Comparison of ENCODE assay signal across 25 cellular contexts in genomic region chr5:109049565-109049964, GRCh38.
"Had no signal": no experiment of that assay in that cellular context is flagged by ENCODE, and none has a peak within 500 bp of the region (broad histone marks: within the 10 kb centered on the region; RNA-seq: fewer than 3 reads in every experiment).

No MANE protein-coding gene starts in this region.

- H3K27ac Mint-ChIP-seq: dendritic cell treated with granulocyte-macrophage colony-stimulating factor and Interleukin-4, amounts not matched to agents 40 ng/mL and 50 ng/mL, for 4 days; natural killer cell; progenitor cell of endocrine pancreas; stimulated activated effector memory CD8-positive, alpha-beta T cell treated with anti-CD3 and anti-CD28 coated beads, Interleukin-12 subunit alpha, Interleukin-12 subunit beta, amount 100 ng/mL, for 72 hours had no signal

- H2AFZ ChIP-seq: parathyroid adenoma had no signal

- H3K4me1 ChIP-seq: colonic mucosa, gastrocnemius medialis, left ventricle myocardium inferior, lower lobe of right lung, parathyroid adenoma, vagina had no signal

- H3K4me1 Mint-ChIP-seq: endodermal cell; natural killer cell; neural crest cell; stimulated activated effector memory CD8-positive, alpha-beta T cell treated with anti-CD3 and anti-CD28 coated beads, Interleukin-12 subunit alpha, Interleukin-12 subunit beta, amount 100 ng/mL, for 72 hours had no signal

- H3K36me3 ChIP-seq: colonic mucosa, gastrocnemius medialis, lower lobe of right lung, neutrophil, thyroid gland, vagina had no signal

- H3K79me2 ChIP-seq: parathyroid adenoma had no signal

- H3K4me3 Mint-ChIP-seq: dendritic cell treated with granulocyte-macrophage colony-stimulating factor and Interleukin-4, amounts not matched to agents 40 ng/mL and 50 ng/mL, for 4 days; endodermal cell; natural killer cell; neural crest cell; stimulated activated effector memory CD8-positive, alpha-beta T cell treated with anti-CD3 and anti-CD28 coated beads, Interleukin-12 subunit alpha, Interleukin-12 subunit beta, amount 100 ng/mL, for 72 hours had no signal

- H3K9ac ChIP-seq: parathyroid adenoma had no signal

- ATAC-seq: esophagus mucosa; gastrocnemius medialis; left colon; lower lobe of right lung; natural killer cell; sciatic nerve; stimulated activated effector memory CD8-positive, alpha-beta T cell treated with anti-CD3 and anti-CD28 coated beads, Interleukin-12 subunit alpha, Interleukin-12 subunit beta, amount 100 ng/mL, for 72 hours had no signal

- H3K27me3 Mint-ChIP-seq: dendritic cell treated with granulocyte-macrophage colony-stimulating factor and Interleukin-4, amounts not matched to agents 40 ng/mL and 50 ng/mL, for 4 days; progenitor cell of endocrine pancreas had no signal

- DNase-seq: colonic mucosa; effector CD8-positive, alpha-beta T cell; endodermal cell; foreskin fibroblast; gastrocnemius medialis; head of caudate nucleus; left colon; left ventricle myocardium inferior; lower lobe of right lung; natural killer cell; stimulated activated CD4-positive, alpha-beta T cell treated with anti-CD3 and anti-CD28 coated beads, Interleukin-2, amount 100 ng/mL, for 24 hours; stimulated activated CD4-positive, alpha-beta T cell treated with anti-CD3 and anti-CD28 coated beads, Interleukin-4, amount 100 ng/mL, for 24 hours; stimulated activated naive CD4-positive, alpha-beta T cell treated with Interleukin-2 at 50 U/mL for 16 hours; stomach; thyroid gland had no signal

- H3K9me3 Mint-ChIP-seq: dendritic cell treated with granulocyte-macrophage colony-stimulating factor and Interleukin-4, amounts not matched to agents 40 ng/mL and 50 ng/mL, for 4 days; endodermal cell; natural killer cell; stimulated activated effector memory CD8-positive, alpha-beta T cell treated with anti-CD3 and anti-CD28 coated beads, Interleukin-12 subunit alpha, Interleukin-12 subunit beta, amount 100 ng/mL, for 72 hours had no signal

- H3K27ac ChIP-seq: colonic mucosa, epithelial cell of prostate, gastrocnemius medialis, left ventricle myocardium inferior, lower lobe of right lung, neutrophil, parathyroid adenoma, stomach, vagina had no signal

- H3K4me3 ChIP-seq: colonic mucosa, gastrocnemius medialis, left ventricle myocardium inferior, lower lobe of right lung, stomach, thyroid gland, vagina had no signal

- H3K36me3 Mint-ChIP-seq: natural killer cell; stimulated activated effector memory CD8-positive, alpha-beta T cell treated with anti-CD3 and anti-CD28 coated beads, Interleukin-12 subunit alpha, Interleukin-12 subunit beta, amount 100 ng/mL, for 72 hours had no signal

- H3K9me3 ChIP-seq: colonic mucosa, gastrocnemius medialis, left ventricle myocardium inferior, lower lobe of right lung, neutrophil, stomach, thyroid gland, vagina had no signal

- H3K27me3 ChIP-seq: colonic mucosa, gastrocnemius medialis, neutrophil, stomach, thyroid gland, vagina had no signal
